26 cellular contexts compared by ENCODE assay signal in the genomic region with DNA sequence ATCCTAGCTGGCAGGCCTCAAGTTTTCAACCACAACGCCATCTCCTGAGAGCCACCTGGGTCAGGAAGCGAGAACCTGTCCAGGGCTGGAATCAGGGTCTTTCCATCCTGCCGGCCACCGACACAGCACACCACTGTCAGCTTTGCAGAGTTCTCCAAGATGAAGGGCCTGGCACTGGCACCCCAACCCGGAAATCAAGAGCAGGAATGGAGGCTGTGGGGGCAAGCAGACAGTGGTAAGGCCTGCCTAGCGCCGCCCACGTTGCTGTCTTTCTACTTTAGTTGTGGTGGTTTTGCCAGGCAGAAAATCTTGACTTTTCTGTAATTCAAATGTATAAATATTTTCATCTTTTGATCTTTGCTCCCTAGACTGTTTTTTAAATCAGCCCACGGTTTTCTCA.
DNase-seq lines count a peak whose midpoint lies in the region; ATAC-seq and TF ChIP-seq lines count a peak whose summit lies in the region.
"Had no signal": no experiment of that assay in that cellular context is flagged by ENCODE, and none has a peak within 500 bp of the region (broad histone marks: within the 10 kb centered on the region; RNA-seq: fewer than 3 reads in every experiment).

No MANE protein-coding gene starts in this region.

- TF ChIP-seq POLR2A in tibial nerve (IDR thresholded peaks at IDR 0.05), result no peak

- no peaks in the 10 kb centered on the region for H3K9me3 Mint-ChIP-seq in activated T-helper 17 cell treated with anti-CD3 and anti-CD28 coated beads, Interleukin-2, amount 50 U/mL, for 72 hours
- H3K9me3 Mint-ChIP-seq in naive thymus-derived CD8-positive, alpha-beta T cell, result no peaks in the 10 kb centered on the region

- in situ Hi-C loops in KBM-7 (cut with MboI; ENCODE audit: low pct_unique_long_range_greater_than_20kb, low sequenced_read_pairs), result no loop called here

- H3K9me3 ChIP-seq in tibial nerve, result no peaks in the 10 kb centered on the region
- H3K9me3 ChIP-seq: esophagus muscularis mucosa, HAP-1, left lung, right atrium auricular region, upper lobe of left lung had no signal

- peak overlapping the region; percentile 42 for H3K27ac Mint-ChIP-seq in activated T-helper 17 cell treated with anti-CD3 and anti-CD28 coated beads, Interleukin-2, amount 50 U/mL, for 72 hours
- peak overlapping the region; percentile 57 to 96 (median 92) for H3K27ac Mint-ChIP-seq in naive thymus-derived CD8-positive, alpha-beta T cell
- H3K27ac Mint-ChIP-seq: B cell had no signal

- H3K27me3 Mint-ChIP-seq in activated T-helper 17 cell treated with anti-CD3 and anti-CD28 coated beads, Interleukin-2, amount 50 U/mL, for 72 hours, result no peaks in the 10 kb centered on the region
- no peaks in the 10 kb centered on the region for H3K27me3 Mint-ChIP-seq in naive thymus-derived CD8-positive, alpha-beta T cell
- H3K27me3 Mint-ChIP-seq: B cell had no signal

- TF ChIP-seq EP300 in tibial nerve (IDR thresholded peaks at IDR 0.05), result no peak

- no peak for TF ChIP-seq CTCF in tibial nerve (IDR thresholded peaks at IDR 0.05)

- H3K4me3 ChIP-seq in tibial nerve, result no peak overlapping the region
- H3K4me3 ChIP-seq: esophagus muscularis mucosa, HAP-1, left lung, right atrium auricular region, upper lobe of left lung had no signal

- POLR2A ChIA-PET in naive thymus-derived CD8-positive, alpha-beta T cell (lab: Charles Lee), result interaction anchor here (1.4 kb wide), 1 partner anchor 9 kb away, joined by 4 read pairs; no protein-coding TSS in a partner anchor

- H3K27me3 ChIP-seq in tibial nerve, result no peaks in the 10 kb centered on the region
- H3K27me3 ChIP-seq: esophagus muscularis mucosa, left lung, right atrium auricular region, upper lobe of left lung had no signal

- peak; percentile 26 for DNase-seq in stimulated activated CD4-positive, alpha-beta T cell treated with anti-CD3 and anti-CD28 coated beads, Interleukin-15, amount 100 ng/mL, for 24 hours
- DNase-seq in stimulated activated CD4-positive, alpha-beta T cell treated with anti-CD3 and anti-CD28 coated beads, Interleukin-1b, Interleukin-23, amount 100 ng/mL, for 48 hours, result no peak
- peak in 9 of 10 donors; percentile 24 to 71 (median 46) for DNase-seq in naive thymus-derived CD8-positive, alpha-beta T cell
- DNase-seq in tibial nerve (ENCODE audit: low spot score in 2 of 2), result no peak
- no peak for DNase-seq in KBM-7
- DNase-seq: ACHN; activated effector memory CD4-positive, alpha-beta T cell treated with Interleukin-2 at 50 U/mL for 16 hours; central memory CD4-positive, alpha-beta T cell; dermis blood vessel endothelial cell; foreskin fibroblast; head of caudate nucleus; left lung; mesenchymal stem cell; NCI-H146; SHP77 treated with DMSO at 0.1 percent for 48 hours; small intestine; stimulated activated CD4-positive, alpha-beta T cell treated with anti-CD3 and anti-CD28 coated beads, Interleukin-2, amount 100 ng/mL, for 24 hours; upper lobe of left lung had no signal

- H3K4me1 ChIP-seq in tibial nerve, result peaks cover 0 to 86% (median 35%) of the 10 kb centered on the region in 4 donors
- H3K4me1 ChIP-seq: left lung, upper lobe of left lung had no signal

- H3K4me1 Mint-ChIP-seq in activated T-helper 17 cell treated with anti-CD3 and anti-CD28 coated beads, Interleukin-2, amount 50 U/mL, for 72 hours, result peaks cover 26% of the 10 kb centered on the region
- peaks cover 31 to 70% (median 54%) of the 10 kb centered on the region in 4 donors for H3K4me1 Mint-ChIP-seq in naive thymus-derived CD8-positive, alpha-beta T cell

- peak overlapping the region in 3 of 4 donors; percentile 21 to 95 (median 69) for H3K27ac ChIP-seq in tibial nerve
- H3K27ac ChIP-seq: left lung, right atrium auricular region, upper lobe of left lung, VCaP had no signal

- no peak overlapping the region for H3K4me3 Mint-ChIP-seq in activated T-helper 17 cell treated with anti-CD3 and anti-CD28 coated beads, Interleukin-2, amount 50 U/mL, for 72 hours
- H3K4me3 Mint-ChIP-seq in naive thymus-derived CD8-positive, alpha-beta T cell, result peak overlapping the region in 8 of 10 donors; percentile 30 to 74 (median 60)
- H3K4me3 Mint-ChIP-seq: B cell had no signal

- ATAC-seq in activated T-helper 17 cell treated with anti-CD3 and anti-CD28 coated beads, Interleukin-2, amount 50 U/mL, for 72 hours (replicated peaks), result no peak
- ATAC-seq in naive thymus-derived CD8-positive, alpha-beta T cell, result peak; percentile 98 to 99
- ATAC-seq in GM21529 (IDR thresholded peaks at IDR 0.05; ENCODE audit: unreplicated experiment) (no peak), GM19035 (IDR thresholded peaks at IDR 0.05; ENCODE audit: unreplicated experiment) (no peak)

- H3K36me3 Mint-ChIP-seq in activated T-helper 17 cell treated with anti-CD3 and anti-CD28 coated beads, Interleukin-2, amount 50 U/mL, for 72 hours (ENCODE audit: low read depth), result no peaks in the 10 kb centered on the region
- peaks cover 0 to 4% (median 0%) of the 10 kb centered on the region in 3 donors for H3K36me3 Mint-ChIP-seq in naive thymus-derived CD8-positive, alpha-beta T cell

- H3K36me3 ChIP-seq in tibial nerve, result no peaks in the 10 kb centered on the region
- H3K36me3 ChIP-seq: esophagus muscularis mucosa, HAP-1, left lung, right atrium auricular region, upper lobe of left lung had no signal

- WGBS in tibial nerve, 2 donors, result 44 to 54% methylated on average over 9 of the region's 9 CpGs

Comparison
In these comparisons a context has a peak if more than half of its experiments do, and no peak if none do; other contexts are left out.
1. DNase-seq: peak in stimulated activated CD4-positive, alpha-beta T cell treated with anti-CD3 and anti-CD28 coated beads, Interleukin-15, amount 100 ng/mL, for 24 hours (single experiment) and naive thymus-derived CD8-positive, alpha-beta T cell (9 of 10); none in stimulated activated CD4-positive, alpha-beta T cell treated with anti-CD3 and anti-CD28 coated beads, Interleukin-1b, Interleukin-23, amount 100 ng/mL, for 48 hours (single experiment), tibial nerve (0 of 2) and KBM-7 (single experiment).
2. ATAC-seq: peak in naive thymus-derived CD8-positive, alpha-beta T cell (2 of 2); none in activated T-helper 17 cell treated with anti-CD3 and anti-CD28 coated beads, Interleukin-2, amount 50 U/mL, for 72 hours (single experiment), GM21529 (single experiment) and GM19035 (single experiment).